Comparison of ENCODE assay signal across 36 cellular contexts in genomic region chr1:210751911-210752310, GRCh38.
DNase-seq lines count a peak whose midpoint lies in the region; ATAC-seq, FAIRE-seq and TF ChIP-seq lines count a peak whose summit lies in the region.
"Had no signal": no experiment of that assay in that cellular context is flagged by ENCODE, and none has a peak within 500 bp of the region (broad histone marks: within the 10 kb centered on the region; RNA-seq: fewer than 3 reads in every experiment).

No MANE protein-coding gene starts in this region.

- TF ChIP-seq CTCF in D721Med (IDR thresholded peaks at IDR 0.05; ENCODE audit: insufficient read depth, missing control alignments) (no peak), VCaP (conservative IDR thresholded peaks at IDR 0.05) (no peak), type B pancreatic cell (conservative IDR thresholded peaks at IDR 0.05) (no peak), SK-N-SH (IDR thresholded peaks at IDR 0.05) (no peak), PC-3 (conservative IDR thresholded peaks at IDR 0.05; ENCODE audit: low read depth, low read length) (no peak)

- no peak overlapping the region for H3K9ac ChIP-seq in trophoblast cell (ENCODE audit: low read length)
- H3K9ac ChIP-seq in mesendoderm (ENCODE audit: low read length): no peak overlapping the region
- H3K9ac ChIP-seq in SK-N-SH: no peak overlapping the region
- no peak overlapping the region for H3K9ac ChIP-seq in PC-3 (ENCODE audit: low read length)
- H3K9ac ChIP-seq: BLaER1; BLaER1 treated with 17β-estradiol and CSF1 and Interleukin-3, amounts not matched to agents 10 nM and 100 nM had no signal

- no peak for TF ChIP-seq EP300 in SK-N-SH (IDR thresholded peaks at IDR 0.05; ENCODE audit: borderline replicate concordance in 1 of 2, low read depth in 1 of 2, low read length in 1 of 2)

- H3K79me1 ChIP-seq in trophoblast cell (ENCODE audit: low read length) (no peaks in the 10 kb centered on the region), mesendoderm (ENCODE audit: low read length) (no peaks in the 10 kb centered on the region)

- ATAC-seq in PC-3 (no peak), Right ventricle myocardium inferior (no peak)
- ATAC-seq: A549; CD8-positive, alpha-beta T cell had no signal

- TF ChIP-seq RAD21 in SK-N-SH (IDR thresholded peaks at IDR 0.05; ENCODE audit: low read length): no peak

- H3K4me2 ChIP-seq in trophoblast cell (ENCODE audit: low read length) (no peak overlapping the region), mesendoderm (ENCODE audit: low read length) (no peak overlapping the region), SK-N-SH (no peak overlapping the region), PC-3 (ENCODE audit: low read length) (no peak overlapping the region)
- H3K4me2 ChIP-seq: A549; BLaER1; BLaER1 treated with 17β-estradiol and CSF1 and Interleukin-3, amounts not matched to agents 10 nM and 100 nM had no signal

- H3F3A ChIP-seq in SK-N-SH (replicated peaks; ENCODE audit: insufficient read depth): no peaks in the 10 kb centered on the region
- no peaks in the 10 kb centered on the region for H3F3A ChIP-seq in PC-3 (ENCODE audit: low read length, unreplicated experiment)

- H3K36me3 ChIP-seq in trophoblast cell (ENCODE audit: control insufficient read depth in 1 of 2, insufficient read depth in 2 of 2, low read length in 2 of 2) (no peaks in the 10 kb centered on the region), mesendoderm (ENCODE audit: control insufficient read depth, insufficient read depth, low read length) (no peaks in the 10 kb centered on the region), SK-N-SH (replicated peaks in 1 of 2; ENCODE audit: control insufficient read depth in 1 of 2, insufficient read depth in 2 of 2, low read length in 1 of 2) (no peaks in the 10 kb centered on the region), PC-3 (ENCODE audit: low read depth, low read length) (no peaks in the 10 kb centered on the region)
- H3K36me3 ChIP-seq: BE2C; BLaER1; BLaER1 treated with 17β-estradiol and CSF1 and Interleukin-3, amounts not matched to agents 10 nM and 100 nM had no signal

- H3K9me3 Mint-ChIP-seq in type B pancreatic cell: no peaks in the 10 kb centered on the region
- H3K9me3 Mint-ChIP-seq: CD4-positive, alpha-beta memory T cell; CD4-positive, alpha-beta T cell; CD8-positive, alpha-beta memory T cell; CD8-positive, alpha-beta T cell had no signal

- H3K4me1 ChIP-seq in trophoblast cell (ENCODE audit: control insufficient read depth in 1 of 2, insufficient read depth in 2 of 2, low read length in 2 of 2): peaks cover 5 to 12% of the 10 kb centered on the region in 2 experiments
- H3K4me1 ChIP-seq in mesendoderm (ENCODE audit: control insufficient read depth, low read depth, low read length): no peaks in the 10 kb centered on the region
- peaks cover 0 to 22% of the 10 kb centered on the region in 2 experiments; a peak in 2 of 4 replicates for H3K4me1 ChIP-seq in SK-N-SH (ENCODE audit: control insufficient read depth in 1 of 2, insufficient read depth in 2 of 2, low read depth in 1 of 2, low read length in 1 of 2)
- no peaks in the 10 kb centered on the region for H3K4me1 ChIP-seq in PC-3 (ENCODE audit: insufficient read depth, low read length)
- H3K4me1 ChIP-seq: BE2C; BLaER1; BLaER1 treated with 17β-estradiol and CSF1 and Interleukin-3, amounts not matched to agents 10 nM and 100 nM; Caco-2 had no signal

- H4K20me1 ChIP-seq in SK-N-SH (ENCODE audit: insufficient read depth) (no peaks in the 10 kb centered on the region), PC-3 (ENCODE audit: low read length) (no peaks in the 10 kb centered on the region)
- H4K20me1 ChIP-seq: BLaER1; BLaER1 treated with 17β-estradiol and CSF1 and Interleukin-3, amounts not matched to agents 10 nM and 100 nM had no signal

- no CpG with 5 or more reads among the region's 2 CpGs for WGBS in trophoblast cell (ENCODE audit: extremely low coverage, insufficient coverage, insufficient read length)
- no CpG with 5 or more reads among the region's 2 CpGs for WGBS in mesendoderm (ENCODE audit: extremely low coverage, insufficient coverage, low lambda C conversion rate)
- WGBS in SK-N-SH (ENCODE audit: low lambda C conversion rate): 41% methylated on average over 2 of the region's 2 CpGs

- H4K5ac ChIP-seq in mesendoderm (ENCODE audit: low read length): no peak overlapping the region

- H2BK15ac ChIP-seq in mesendoderm (replicated peaks; ENCODE audit: low read depth): no peak overlapping the region

- no peak overlapping the region for H2AFZ ChIP-seq in trophoblast cell (ENCODE audit: insufficient read depth, low read length, poor library complexity)
- H2AFZ ChIP-seq in SK-N-SH (ENCODE audit: low read depth): no peak overlapping the region
- H2AFZ ChIP-seq in PC-3 (ENCODE audit: low read length): no peak overlapping the region

- H2BK12ac ChIP-seq in trophoblast cell (ENCODE audit: low read length): no peak overlapping the region

- H3K27ac ChIP-seq in VCaP (peak overlapping the region; percentile 26; the same call in 1 of the 2 replicates), trophoblast cell (ENCODE audit: low read depth, low read length) (no peak overlapping the region), mesendoderm (ENCODE audit: low read depth, low read length) (no peak overlapping the region), SK-N-SH (ENCODE audit: low read depth in 2 of 2, low read length in 1 of 2) (no peak overlapping the region), PC-3 (ENCODE audit: low read length) (no peak overlapping the region)
- H3K27ac ChIP-seq: 22Rv1; A549; BLaER1; BLaER1 treated with 17β-estradiol and CSF1 and Interleukin-3, amounts not matched to agents 10 nM and 100 nM; C4-2B had no signal

- H2BK5ac ChIP-seq in trophoblast cell (ENCODE audit: low read depth, low read length, poor library complexity) (no peak overlapping the region), mesendoderm (ENCODE audit: low read length) (no peak overlapping the region)

- H3K27me3 ChIP-seq in trophoblast cell (ENCODE audit: insufficient read depth, low read length): no peaks in the 10 kb centered on the region
- no peaks in the 10 kb centered on the region for H3K27me3 ChIP-seq in mesendoderm (ENCODE audit: insufficient read depth, low read length, poor library complexity)
- no peaks in the 10 kb centered on the region for H3K27me3 ChIP-seq in SK-N-SH (ENCODE audit: insufficient read depth)
- peaks cover 15% of the 10 kb centered on the region; the same call in 1 of the 2 replicates for H3K27me3 ChIP-seq in PC-3 (ENCODE audit: low read length)
- H3K27me3 ChIP-seq: BE2C; BLaER1; BLaER1 treated with 17β-estradiol and CSF1 and Interleukin-3, amounts not matched to agents 10 nM and 100 nM had no signal

- no peaks in the 10 kb centered on the region for H3K36me3 Mint-ChIP-seq in type B pancreatic cell
- H3K36me3 Mint-ChIP-seq: CD14-positive monocyte; CD4-positive, alpha-beta memory T cell; CD4-positive, CD25-positive, alpha-beta regulatory T cell; CD8-positive, alpha-beta memory T cell; CD8-positive, alpha-beta T cell had no signal

- no peaks in the 10 kb centered on the region for H3K9me2 ChIP-seq in SK-N-SH
- no peaks in the 10 kb centered on the region for H3K9me2 ChIP-seq in PC-3 (replicated peaks; ENCODE audit: low read length)

- H3K4ac ChIP-seq in trophoblast cell (ENCODE audit: low read depth, low read length) (no peak overlapping the region), mesendoderm (ENCODE audit: low read depth, low read length) (no peak overlapping the region)

- POLR2A ChIA-PET in SK-N-SH (lab: Yijun Ruan, JAX): no interaction called here
- POLR2A ChIA-PET in PC-3 (lab: Charles Lee; ENCODE audit: unreplicated experiment): no interaction called here

- H3K4me3 Mint-ChIP-seq in type B pancreatic cell: peak overlapping the region; percentile 4
- H3K4me3 Mint-ChIP-seq: B cell; CD14-positive monocyte; CD4-positive, alpha-beta memory T cell; CD4-positive, alpha-beta T cell; CD4-positive, CD25-positive, alpha-beta regulatory T cell; CD8-positive, alpha-beta memory T cell; CD8-positive, alpha-beta T cell had no signal

- H3K9me3 ChIP-seq in trophoblast cell (ENCODE audit: insufficient read depth, low read depth, low read length) (peaks cover 2% of the 10 kb centered on the region), SK-N-SH (no peaks in the 10 kb centered on the region), PC-3 (ENCODE audit: low read length) (no peaks in the 10 kb centered on the region)
- H3K9me3 ChIP-seq: A549; BE2C; BLaER1; BLaER1 treated with 17β-estradiol and CSF1 and Interleukin-3, amounts not matched to agents 10 nM and 100 nM; Caco-2 had no signal

- no peak overlapping the region for H4K8ac ChIP-seq in trophoblast cell (ENCODE audit: low read depth, low read length)
- no peak overlapping the region for H4K8ac ChIP-seq in mesendoderm (ENCODE audit: low read depth, low read length)

- CTCF ChIA-PET in SK-N-SH (lab: Yijun Ruan, JAX) (interaction anchor here (1.1 kb wide), 1 partner anchor 9 kb away, joined by 4 read pairs; no protein-coding TSS in a partner anchor), PC-3 (lab: Charles Lee) (no interaction called here)

- H3K14ac ChIP-seq in trophoblast cell (ENCODE audit: low read length): no peak overlapping the region

- peaks cover 20% of the 10 kb centered on the region for H3K4me1 Mint-ChIP-seq in type B pancreatic cell (ENCODE audit: unreplicated experiment)
- H3K4me1 Mint-ChIP-seq: B cell; CD14-positive monocyte; CD4-positive, alpha-beta memory T cell; CD4-positive, CD25-positive, alpha-beta regulatory T cell; CD8-positive, alpha-beta memory T cell had no signal

- no peak overlapping the region for H3K56ac ChIP-seq in mesendoderm (ENCODE audit: low read length)

- H4K91ac ChIP-seq in trophoblast cell (ENCODE audit: low read depth, low read length): no peak overlapping the region

- H3K79me2 ChIP-seq in trophoblast cell (ENCODE audit: control insufficient read depth, insufficient read depth, low read length, poor library complexity): no peaks in the 10 kb centered on the region
- no peaks in the 10 kb centered on the region for H3K79me2 ChIP-seq in mesendoderm (ENCODE audit: control insufficient read depth, insufficient read depth, low read length)
- no peaks in the 10 kb centered on the region for H3K79me2 ChIP-seq in SK-N-SH (ENCODE audit: insufficient read depth)
- no peaks in the 10 kb centered on the region for H3K79me2 ChIP-seq in PC-3 (ENCODE audit: low read length)

- H3K23ac ChIP-seq in trophoblast cell (ENCODE audit: low read length): no peak overlapping the region
- no peak overlapping the region for H3K23ac ChIP-seq in mesendoderm (ENCODE audit: low read length)

- no peaks in the 10 kb centered on the region for H3K27me3 Mint-ChIP-seq in type B pancreatic cell

- DNase-seq in D721Med (ENCODE audit: insufficient read length, low spot score): no peak
- peak; percentile 11 to 77 for DNase-seq in trophoblast cell
- DNase-seq in type B pancreatic cell (ENCODE audit: extremely low spot score, unreplicated experiment): no peak
- no peak for DNase-seq in mesendoderm
- no peak for DNase-seq in SK-N-SH
- DNase-seq in PC-3: no peak
- DNase-seq in Right ventricle myocardium inferior (ENCODE audit: missing footprints): no peak
- DNase-seq: 8988T; ACHN; AML-193; BE2C; C1 segment of cervical spinal cord; Caco-2; Calu3; CD4-positive, alpha-beta memory T cell; CD4-positive, alpha-beta T cell; CD4-positive, CD25-positive, alpha-beta regulatory T cell; CD8-positive, alpha-beta memory T cell; CD8-positive, alpha-beta T cell; COR-L47; DMS 273 treated with DMSO at 0.1 percent for 48 hours; DMS153; DMS53; DMS79; DMS79 treated with DMSO at 0.1 percent for 48 hours; DND-41; EL had no signal

- BruUV-seq in PC-3 (replicated peaks; lab: Mats Ljungman, UMichigan): no TSS peak

- H2AK5ac ChIP-seq in trophoblast cell (ENCODE audit: low read length): no peak overlapping the region
- no peak overlapping the region for H2AK5ac ChIP-seq in mesendoderm (ENCODE audit: low read length)

- H3K4me3 ChIP-seq in trophoblast cell (ENCODE audit: low read depth, low read length) (no peak overlapping the region), mesendoderm (ENCODE audit: low read length) (no peak overlapping the region), SK-N-SH (ENCODE audit: low read depth in 2 of 2, low read length in 1 of 2) (no peak overlapping the region), PC-3 (ENCODE audit: low read length) (no peak overlapping the region)
- H3K4me3 ChIP-seq: A549; BLaER1; BLaER1 treated with 17β-estradiol and CSF1 and Interleukin-3, amounts not matched to agents 10 nM and 100 nM had no signal

- no peak overlapping the region for H3K27ac Mint-ChIP-seq in type B pancreatic cell
- H3K27ac Mint-ChIP-seq: B cell; CD14-positive monocyte; CD4-positive, alpha-beta memory T cell; CD4-positive, alpha-beta T cell; CD4-positive, CD25-positive, alpha-beta regulatory T cell; CD8-positive, alpha-beta memory T cell; CD8-positive, alpha-beta T cell had no signal

- H3K18ac ChIP-seq in trophoblast cell (ENCODE audit: low read length): no peak overlapping the region
- H3K18ac ChIP-seq in mesendoderm (ENCODE audit: low read length): no peak overlapping the region

- FAIRE-seq in D721Med (lab: Jason Lieb, UNC): peak; percentile 71
- FAIRE-seq: A204.1, A549 had no signal

- intact Hi-C loops in PC-3 (cut with micrococcal nuclease): no loop called here
- intact Hi-C loops in Right ventricle myocardium inferior (cut with DNase I): no loop called here

- H4K12ac ChIP-seq in trophoblast cell (ENCODE audit: low read depth, low read length): no peak overlapping the region

- no peak overlapping the region for H2BK120ac ChIP-seq in trophoblast cell (ENCODE audit: insufficient read depth, low read length, poor library complexity)
- H2BK120ac ChIP-seq in mesendoderm (ENCODE audit: low read depth, low read length): no peak overlapping the region

Comparison
In these comparisons a context has a peak if more than half of its experiments do, and no peak if none do; other contexts are left out.
1. DNase-seq: peak in trophoblast cell (2 of 2); none in D721Med (single experiment), type B pancreatic cell (single experiment), mesendoderm (single experiment), SK-N-SH (single experiment), PC-3 (single experiment) and Right ventricle myocardium inferior (single experiment).